In the genomic region with DNA sequence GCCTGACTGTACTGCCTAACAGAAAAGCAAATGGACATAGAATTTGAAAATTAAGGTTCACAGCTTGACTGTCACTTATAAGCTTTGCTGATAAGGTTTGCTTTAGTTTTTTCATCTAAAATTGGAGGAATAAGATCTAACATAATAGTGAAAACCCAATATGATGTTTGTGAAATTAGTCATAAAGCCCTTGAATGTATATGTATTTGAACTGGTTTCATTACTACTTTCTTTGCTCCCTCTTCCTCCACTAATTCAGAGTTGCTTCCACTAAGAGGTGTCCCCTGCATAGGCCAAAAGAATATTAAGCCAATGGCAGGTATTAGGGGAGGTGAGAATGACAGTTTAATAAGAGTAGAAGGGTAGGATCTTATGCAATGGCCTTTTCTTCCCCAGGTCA, we compare ENCODE assay signal across 18 cellular contexts. TPM values are rescaled to one million over a fixed set of nuclear protein-coding genes. Genes with fewer than 3 reads are reported as not detected.
A peak's percentile ranks its signal among the peaks of the same experiment; 100 is the strongest.
DNase-seq lines count a peak whose midpoint lies in the region; ATAC-seq and TF ChIP-seq lines count a peak whose summit lies in the region.
"Had no signal": no experiment of that assay in that cellular context is flagged by ENCODE, and none has a peak within 500 bp of the region (broad histone marks: within the 10 kb centered on the region; RNA-seq: fewer than 3 reads in every experiment).

No MANE protein-coding gene starts in this region.

- H3K4me3 Mint-ChIP-seq in activated T-cell treated with anti-CD3 and anti-CD28 coated beads, Interleukin-2, amount 50 U/mL, for 24 hours = no peak overlapping the region
- no peak overlapping the region for H3K4me3 Mint-ChIP-seq in activated naive CD4-positive, alpha-beta T cell treated with anti-CD3 and anti-CD28 coated beads for 36 hours
- H3K4me3 Mint-ChIP-seq in activated T-helper 17 cell treated with anti-CD3 and anti-CD28 coated beads, Interleukin-2, amount 50 U/mL, for 72 hours = no peak overlapping the region
- H3K4me3 Mint-ChIP-seq in stimulated activated effector memory CD8-positive, alpha-beta T cell treated with anti-CD3 and anti-CD28 coated beads, Interleukin-12 subunit alpha, Interleukin-12 subunit beta, amount 100 ng/mL, for 72 hours = no peak overlapping the region
- H3K4me3 Mint-ChIP-seq in HFFc6 = no peak overlapping the region
- H3K4me3 Mint-ChIP-seq: CD8-positive, alpha-beta T cell; GM23338; H9 had no signal

- no peak for TF ChIP-seq CTCF in HFFc6 (IDR thresholded peaks at IDR 0.05)

- H3K27ac Mint-ChIP-seq in activated T-cell treated with anti-CD3 and anti-CD28 coated beads, Interleukin-2, amount 50 U/mL, for 24 hours = peak overlapping the region; percentile 61
- no peak overlapping the region for H3K27ac Mint-ChIP-seq in activated naive CD4-positive, alpha-beta T cell treated with anti-CD3 and anti-CD28 coated beads, Interleukin-2, amount 50 U/mL, for 72 hours
- no peak overlapping the region for H3K27ac Mint-ChIP-seq in activated naive CD4-positive, alpha-beta T cell treated with anti-CD3 and anti-CD28 coated beads for 36 hours
- peak overlapping the region; percentile 29 for H3K27ac Mint-ChIP-seq in activated T-helper 17 cell treated with anti-CD3 and anti-CD28 coated beads, Interleukin-2, amount 50 U/mL, for 72 hours
- no peak overlapping the region for H3K27ac Mint-ChIP-seq in stimulated activated effector memory CD8-positive, alpha-beta T cell treated with anti-CD3 and anti-CD28 coated beads, Interleukin-12 subunit alpha, Interleukin-12 subunit beta, amount 100 ng/mL, for 72 hours
- H3K27ac Mint-ChIP-seq in HFFc6 = no peak overlapping the region
- H3K27ac Mint-ChIP-seq: CD8-positive, alpha-beta T cell; GM23338; H9 had no signal

- H3K27me3 Mint-ChIP-seq in activated T-cell treated with anti-CD3 and anti-CD28 coated beads, Interleukin-2, amount 50 U/mL, for 24 hours = no peaks in the 10 kb centered on the region
- H3K27me3 Mint-ChIP-seq in activated naive CD4-positive, alpha-beta T cell treated with anti-CD3 and anti-CD28 coated beads for 36 hours (ENCODE audit: low read depth) = no peaks in the 10 kb centered on the region
- H3K27me3 Mint-ChIP-seq in activated T-helper 17 cell treated with anti-CD3 and anti-CD28 coated beads, Interleukin-2, amount 50 U/mL, for 72 hours = no peaks in the 10 kb centered on the region
- no peaks in the 10 kb centered on the region; the same call in 1 of the 2 replicates for H3K27me3 Mint-ChIP-seq in HFFc6 (ENCODE audit: insufficient read depth)

- ATAC-seq in activated naive CD4-positive, alpha-beta T cell treated with anti-CD3 and anti-CD28 coated beads, Interleukin-2, amount 50 U/mL, for 72 hours = peak; percentile 28 to 69
- peak; percentile 34 for ATAC-seq in activated T-helper 17 cell treated with anti-CD3 and anti-CD28 coated beads, Interleukin-2, amount 50 U/mL, for 72 hours (replicated peaks)
- ATAC-seq in stimulated activated effector memory CD8-positive, alpha-beta T cell treated with anti-CD3 and anti-CD28 coated beads, Interleukin-12 subunit alpha, Interleukin-12 subunit beta, amount 100 ng/mL, for 72 hours = peak; percentile 36
- no peak for ATAC-seq in HG03457 (IDR thresholded peaks at IDR 0.05; ENCODE audit: unreplicated experiment)
- ATAC-seq: CD8-positive, alpha-beta T cell; GM12878; GM23338; HCT116 had no signal

- DNase-seq in activated T-cell treated with anti-CD3 and anti-CD28 coated beads, Interleukin-2, amount 50 U/mL, for 24 hours = no peak
- no peak for DNase-seq in activated T-cell treated with anti-CD3 and anti-CD28 coated beads, Interleukin-2, amount 50 U/mL, for 1 hour
- DNase-seq in activated naive CD4-positive, alpha-beta T cell treated with anti-CD3 and anti-CD28 coated beads, Interleukin-2, amount 50 U/mL, for 72 hours (ENCODE audit: low spot score in 2 of 2) = no peak
- no peak for DNase-seq in activated naive CD4-positive, alpha-beta T cell treated with anti-CD3 and anti-CD28 coated beads for 36 hours
- DNase-seq in stimulated activated effector memory CD8-positive, alpha-beta T cell treated with anti-CD3 and anti-CD28 coated beads, Interleukin-12 subunit alpha, Interleukin-12 subunit beta, amount 100 ng/mL, for 72 hours (ENCODE audit: low spot score in 2 of 2) = no peak
- DNase-seq in HFFc6 = no peak
- DNase-seq: C1 segment of cervical spinal cord; Caco-2; CD8-positive, alpha-beta T cell; DMS153; DND-41; GDM1; H9 had no signal

- peaks cover 95% of the 10 kb centered on the region for H3K36me3 Mint-ChIP-seq in activated T-cell treated with anti-CD3 and anti-CD28 coated beads, Interleukin-2, amount 50 U/mL, for 24 hours (ENCODE audit: low read depth)
- H3K36me3 Mint-ChIP-seq in activated naive CD4-positive, alpha-beta T cell treated with anti-CD3 and anti-CD28 coated beads, Interleukin-2, amount 50 U/mL, for 72 hours = peaks cover 29 to 63% of the 10 kb centered on the region in 2 donors
- H3K36me3 Mint-ChIP-seq in activated naive CD4-positive, alpha-beta T cell treated with anti-CD3 and anti-CD28 coated beads for 36 hours (ENCODE audit: low read depth) = peaks cover 63% of the 10 kb centered on the region
- H3K36me3 Mint-ChIP-seq in activated T-helper 17 cell treated with anti-CD3 and anti-CD28 coated beads, Interleukin-2, amount 50 U/mL, for 72 hours (ENCODE audit: low read depth) = peaks cover 100% of the 10 kb centered on the region
- H3K36me3 Mint-ChIP-seq in stimulated activated effector memory CD8-positive, alpha-beta T cell treated with anti-CD3 and anti-CD28 coated beads, Interleukin-12 subunit alpha, Interleukin-12 subunit beta, amount 100 ng/mL, for 72 hours = peaks cover 100% of the 10 kb centered on the region
- H3K36me3 Mint-ChIP-seq in HFFc6 (ENCODE audit: low read depth) = peaks cover 37% of the 10 kb centered on the region

- H3K4me1 Mint-ChIP-seq in activated T-cell treated with anti-CD3 and anti-CD28 coated beads, Interleukin-2, amount 50 U/mL, for 24 hours (ENCODE audit: low read depth) = peaks cover 33% of the 10 kb centered on the region
- H3K4me1 Mint-ChIP-seq in activated naive CD4-positive, alpha-beta T cell treated with anti-CD3 and anti-CD28 coated beads for 36 hours (ENCODE audit: low read depth) = peaks cover 38% of the 10 kb centered on the region
- H3K4me1 Mint-ChIP-seq in activated T-helper 17 cell treated with anti-CD3 and anti-CD28 coated beads, Interleukin-2, amount 50 U/mL, for 72 hours = peaks cover 15% of the 10 kb centered on the region
- H3K4me1 Mint-ChIP-seq in stimulated activated effector memory CD8-positive, alpha-beta T cell treated with anti-CD3 and anti-CD28 coated beads, Interleukin-12 subunit alpha, Interleukin-12 subunit beta, amount 100 ng/mL, for 72 hours = peaks cover 7% of the 10 kb centered on the region
- no peaks in the 10 kb centered on the region for H3K4me1 Mint-ChIP-seq in HFFc6 (ENCODE audit: low read depth)
- H3K4me1 Mint-ChIP-seq: GM23338, H9 had no signal

- intact Hi-C loops in activated naive CD4-positive, alpha-beta T cell treated with anti-CD3 and anti-CD28 coated beads for 36 hours (cut with micrococcal nuclease) = no loop called here

- CTCF ChIA-PET in activated naive CD4-positive, alpha-beta T cell treated with anti-CD3 and anti-CD28 coated beads for 36 hours (lab: Charles Lee) = interaction anchor here (1.3 kb wide), 1 partner anchor 9 kb away, joined by 3 read pairs; no protein-coding TSS in a partner anchor

- no peaks in the 10 kb centered on the region for H3K9me3 Mint-ChIP-seq in activated T-cell treated with anti-CD3 and anti-CD28 coated beads, Interleukin-2, amount 50 U/mL, for 24 hours
- no peaks in the 10 kb centered on the region for H3K9me3 Mint-ChIP-seq in activated naive CD4-positive, alpha-beta T cell treated with anti-CD3 and anti-CD28 coated beads, Interleukin-2, amount 50 U/mL, for 72 hours
- H3K9me3 Mint-ChIP-seq in activated naive CD4-positive, alpha-beta T cell treated with anti-CD3 and anti-CD28 coated beads for 36 hours = no peaks in the 10 kb centered on the region
- no peaks in the 10 kb centered on the region for H3K9me3 Mint-ChIP-seq in activated T-helper 17 cell treated with anti-CD3 and anti-CD28 coated beads, Interleukin-2, amount 50 U/mL, for 72 hours
- H3K9me3 Mint-ChIP-seq in stimulated activated effector memory CD8-positive, alpha-beta T cell treated with anti-CD3 and anti-CD28 coated beads, Interleukin-12 subunit alpha, Interleukin-12 subunit beta, amount 100 ng/mL, for 72 hours = no peaks in the 10 kb centered on the region
- H3K9me3 Mint-ChIP-seq in HFFc6 = no peaks in the 10 kb centered on the region
- H3K9me3 Mint-ChIP-seq: CD8-positive, alpha-beta T cell; GM23338; H9 had no signal

RNA-seq across cellular contexts. Expression of a gene that starts 10.5 kb away (rescaled TPM):
- 100 to 1,000 TPM in 1 of 2 donors, 10 to 100 TPM in 1; 97.5 to 104 TPM for total RNA-seq in activated naive CD4-positive, alpha-beta T cell treated with anti-CD3 and anti-CD28 coated beads, Interleukin-2, amount 50 U/mL, for 72 hours
- total RNA-seq in activated naive CD4-positive, alpha-beta T cell treated with anti-CD3 and anti-CD28 coated beads for 36 hours = 10 to 100 TPM; 86.0 to 91.8 TPM
- 10 to 100 TPM; 63.1 to 82.5 TPM for total RNA-seq in activated T-helper 17 cell treated with anti-CD3 and anti-CD28 coated beads, Interleukin-2, amount 50 U/mL, for 72 hours
- total RNA-seq in HFFc6 (2021; fragmentation: NEBNext Ultra II Directional; extraction: Animal tissue kit (Norgen Biotek cat#: 25700)) = 10 to 100 TPM; 27.7 to 33.0 (median 31.3) TPM

RNA-seq across cellular contexts. Expression of a gene that starts 10.7 kb away (rescaled TPM):
- total RNA-seq in activated naive CD4-positive, alpha-beta T cell treated with anti-CD3 and anti-CD28 coated beads, Interleukin-2, amount 50 U/mL, for 72 hours = 10 to 100 TPM; 42.4 to 56.5 TPM
- total RNA-seq in activated naive CD4-positive, alpha-beta T cell treated with anti-CD3 and anti-CD28 coated beads for 36 hours = 10 to 100 TPM; 46.9 to 49.3 TPM
- total RNA-seq in activated T-helper 17 cell treated with anti-CD3 and anti-CD28 coated beads, Interleukin-2, amount 50 U/mL, for 72 hours = 10 to 100 TPM; 38.6 to 45.3 TPM
- total RNA-seq in HFFc6 (2021; fragmentation: NEBNext Ultra II Directional; extraction: Animal tissue kit (Norgen Biotek cat#: 25700)) = 1 to 10 TPM; 3.1 to 8.3 (median 6.7) TPM

RNA-seq across cellular contexts. Expression of a gene that starts 48.9 kb away (rescaled TPM):
- 10 to 100 TPM; 25.9 to 30.2 TPM for total RNA-seq in activated naive CD4-positive, alpha-beta T cell treated with anti-CD3 and anti-CD28 coated beads, Interleukin-2, amount 50 U/mL, for 72 hours
- 10 to 100 TPM; 18.4 to 21.8 TPM for total RNA-seq in activated naive CD4-positive, alpha-beta T cell treated with anti-CD3 and anti-CD28 coated beads for 36 hours
- 10 to 100 TPM; 26.6 to 39.8 TPM for total RNA-seq in activated T-helper 17 cell treated with anti-CD3 and anti-CD28 coated beads, Interleukin-2, amount 50 U/mL, for 72 hours
- total RNA-seq in HFFc6 (2021; fragmentation: NEBNext Ultra II Directional; extraction: Animal tissue kit (Norgen Biotek cat#: 25700)) = 10 to 100 TPM; 27.3 to 35.5 (median 31.3) TPM

Comparison
In these comparisons a context has a peak if more than half of its experiments do, and no peak if none do; other contexts are left out.
1. H3K27ac Mint-ChIP-seq: peak in activated T-cell treated with anti-CD3 and anti-CD28 coated beads, Interleukin-2, amount 50 U/mL, for 24 hours (single experiment) and activated T-helper 17 cell treated with anti-CD3 and anti-CD28 coated beads, Interleukin-2, amount 50 U/mL, for 72 hours (single experiment); none in activated naive CD4-positive, alpha-beta T cell treated with anti-CD3 and anti-CD28 coated beads, Interleukin-2, amount 50 U/mL, for 72 hours (0 of 2), activated naive CD4-positive, alpha-beta T cell treated with anti-CD3 and anti-CD28 coated beads for 36 hours (single experiment), stimulated activated effector memory CD8-positive, alpha-beta T cell treated with anti-CD3 and anti-CD28 coated beads, Interleukin-12 subunit alpha, Interleukin-12 subunit beta, amount 100 ng/mL, for 72 hours (single experiment) and HFFc6 (single experiment).
2. RNA of a gene that starts 10.7 kb away (total RNA-seq): 42.4 to 56.5 TPM in activated naive CD4-positive, alpha-beta T cell treated with anti-CD3 and anti-CD28 coated beads, Interleukin-2, amount 50 U/mL, for 72 hours, 46.9 to 49.3 TPM in activated naive CD4-positive, alpha-beta T cell treated with anti-CD3 and anti-CD28 coated beads for 36 hours and 38.6 to 45.3 TPM in activated T-helper 17 cell treated with anti-CD3 and anti-CD28 coated beads, Interleukin-2, amount 50 U/mL, for 72 hours; 3.1 to 8.3 TPM in HFFc6; every median in the first group is over 4 times any median in the second.